8 cellular contexts compared by ENCODE assay signal in genomic region chr7:5689118-5689517, GRCh38.
DNase-seq lines count a peak whose midpoint lies in the region; TF ChIP-seq lines count a peak whose summit lies in the region.

No MANE protein-coding gene starts in this region.

- H3K9me3 Mint-ChIP-seq in endothelial cell (ENCODE audit: unreplicated experiment): no peaks in the 10 kb centered on the region

- WGBS in GM23248 (ENCODE audit: low coverage in 1 of 2, low lambda C conversion rate in 2 of 2, missing lambda C conversion rate in 2 of 2), 2 experiments: 7 to 12% methylated on average over 5 of the region's 5 CpGs

- H3K4me1 Mint-ChIP-seq in endothelial cell (ENCODE audit: unreplicated experiment): peaks cover 53% of the 10 kb centered on the region

- H4K20me1 ChIP-seq in GM23248 (ENCODE audit: insufficient read depth): no peaks in the 10 kb centered on the region
- H4K20me1 ChIP-seq in MM.1S (ENCODE audit: insufficient read depth, low read length): no peaks in the 10 kb centered on the region

- H3K36me3 ChIP-seq in GM23248 (ENCODE audit: low read depth) (no peaks in the 10 kb centered on the region; the same call in 1 of the 2 replicates), MM.1S (replicated peaks; ENCODE audit: insufficient read depth, low read length) (no peaks in the 10 kb centered on the region)

- DNase-seq in GM23248 (peak; percentile 74), endothelial cell (ENCODE audit: low spot score) (no peak), MM.1S (no peak), AG08396 (ENCODE audit: low spot score) (no peak), SW480 (ENCODE audit: low spot score) (no peak), SKM-1 (lab: John Stamatoyannopoulos, UW; ENCODE audit: unreplicated experiment) (no peak)
- DNase-seq in activated CD4-positive, alpha-beta T cell treated with anti-CD3 and anti-CD28 coated beads, Interleukin-2, amount 50 U/mL, for 48 hours: peak; percentile 57 to 70
- DNase-seq in stimulated activated CD4-positive, alpha-beta T cell treated with anti-CD3 and anti-CD28 coated beads, Interleukin-2, amount 100 ng/mL, for 24 hours: peak; percentile 57 to 64

- in situ Hi-C loops in GM23248 (cut with MboI): loop anchor here (25.0 kb wide), 1 partner anchor 452 kb away; no protein-coding TSS in a partner anchor

- peak overlapping the region; percentile 10 for H3K4me3 Mint-ChIP-seq in endothelial cell (ENCODE audit: unreplicated experiment)

- H3K27ac ChIP-seq in GM23248 (peak overlapping the region; percentile 99), MM.1S (ENCODE audit: low read length) (no peak overlapping the region)

- H2AFZ ChIP-seq in GM23248: 0 out of 2 replicates have a peak overlapping the region, but pooled peaks have one; percentile 6
- no peak overlapping the region for H2AFZ ChIP-seq in MM.1S (ENCODE audit: low read length)

- H3K4me2 ChIP-seq in GM23248 (ENCODE audit: unreplicated experiment): peak overlapping the region; percentile 68
- no peak overlapping the region for H3K4me2 ChIP-seq in MM.1S (ENCODE audit: low read depth, low read length)

- H3K9ac ChIP-seq in GM23248 (peak overlapping the region; percentile 64), MM.1S (ENCODE audit: low read length) (no peak overlapping the region)

- H3K4me3 ChIP-seq in GM23248 (peak overlapping the region; percentile 52), MM.1S (ENCODE audit: low read length) (no peak overlapping the region)

- no peak overlapping the region for H3K27ac Mint-ChIP-seq in endothelial cell (ENCODE audit: unreplicated experiment)

- H3K9me2 ChIP-seq in GM23248 (ENCODE audit: insufficient read depth): no peaks in the 10 kb centered on the region
- H3K9me2 ChIP-seq in MM.1S (replicated peaks; ENCODE audit: insufficient read depth, low read length): no peaks in the 10 kb centered on the region

- TF ChIP-seq CTCF in endothelial cell (IDR thresholded peaks at IDR 0.05; ENCODE audit: unreplicated experiment) (no peak), MM.1S (IDR thresholded peaks at IDR 0.05; ENCODE audit: low read length) (no peak)

- no peaks in the 10 kb centered on the region for H3K9me3 ChIP-seq in GM23248 (ENCODE audit: low read depth)
- H3K9me3 ChIP-seq in MM.1S (replicated peaks; ENCODE audit: insufficient read depth, low read length): no peaks in the 10 kb centered on the region

- H3K36me3 Mint-ChIP-seq in endothelial cell (ENCODE audit: low read depth, unreplicated experiment): peaks cover 21% of the 10 kb centered on the region

- H3K27me3 Mint-ChIP-seq in endothelial cell (ENCODE audit: unreplicated experiment): peaks cover 2% of the 10 kb centered on the region

- H3F3A ChIP-seq in GM23248 (ENCODE audit: insufficient read depth): peaks cover 56% of the 10 kb centered on the region
- H3F3A ChIP-seq in MM.1S (ENCODE audit: insufficient read depth, low read length): no peaks in the 10 kb centered on the region; the same call in none of the 2 replicates

- peaks cover 58% of the 10 kb centered on the region for H3K79me2 ChIP-seq in GM23248 (ENCODE audit: insufficient read depth)
- no peaks in the 10 kb centered on the region for H3K79me2 ChIP-seq in MM.1S (ENCODE audit: low read length)

- H3K4me1 ChIP-seq in GM23248 (ENCODE audit: insufficient read depth) (peaks cover 61% of the 10 kb centered on the region), MM.1S (ENCODE audit: low read length) (peaks cover 15% of the 10 kb centered on the region)

- H3K27me3 ChIP-seq in GM23248 (replicated peaks; ENCODE audit: insufficient read depth): no peaks in the 10 kb centered on the region
- H3K27me3 ChIP-seq in MM.1S (replicated peaks; ENCODE audit: insufficient read depth, low read length): no peaks in the 10 kb centered on the region

Comparison
In these comparisons a context has a peak if more than half of its experiments do, and no peak if none do; other contexts are left out.
1. DNase-seq: peak in GM23248 (single experiment), activated CD4-positive, alpha-beta T cell treated with anti-CD3 and anti-CD28 coated beads, Interleukin-2, amount 50 U/mL, for 48 hours (2 of 2) and stimulated activated CD4-positive, alpha-beta T cell treated with anti-CD3 and anti-CD28 coated beads, Interleukin-2, amount 100 ng/mL, for 24 hours (2 of 2); none in endothelial cell (single experiment), MM.1S (single experiment), AG08396 (single experiment), SW480 (single experiment) and SKM-1 (single experiment).